ENCODE assay signal across 12 cellular contexts in the genomic region with DNA sequence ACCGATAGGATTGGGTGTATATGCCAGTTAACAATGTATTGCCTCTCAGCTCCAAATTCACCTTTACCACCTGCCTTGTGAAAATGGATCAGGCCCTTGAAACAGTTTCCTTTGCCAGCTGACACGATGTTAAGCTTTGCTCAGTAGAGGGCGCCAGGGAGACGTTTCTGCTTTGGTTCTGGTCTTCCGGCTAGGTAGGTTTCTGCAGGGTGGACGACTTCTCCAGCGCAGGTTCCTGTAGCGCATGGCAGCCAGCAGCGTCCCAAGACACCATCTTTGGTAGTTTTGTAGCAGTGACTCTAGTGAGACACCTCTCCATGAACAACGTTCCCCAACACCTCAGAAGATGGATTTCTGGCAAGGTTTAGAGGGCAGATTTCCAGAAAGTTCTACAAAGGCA. TPM values are rescaled to one million over a fixed set of nuclear protein-coding genes. Genes with fewer than 3 reads are reported as not detected.
DNase-seq lines count a peak whose midpoint lies in the region; ATAC-seq and TF ChIP-seq lines count a peak whose summit lies in the region.
"Had no signal": no experiment of that assay in that cellular context is flagged by ENCODE, and none has a peak within 500 bp of the region (broad histone marks: within the 10 kb centered on the region; RNA-seq: fewer than 3 reads in every experiment).

No MANE protein-coding gene starts in this region.

- BruUV-seq in HCT116 (replicated peaks; lab: Mats Ljungman, UMichigan): no TSS peak

- H3K27me3 Mint-ChIP-seq in activated CD4-positive, alpha-beta memory T cell treated with anti-CD3 and anti-CD28 coated beads, Interleukin-2, amount 10 ng/mL, durations not matched to agents 7 days and 5 days: peaks cover 3% of the 10 kb centered on the region
- H3K27me3 Mint-ChIP-seq: stimulated activated naive CD8-positive, alpha-beta T cell treated with anti-CD3 and anti-CD28 coated beads, Interleukin-15, Interleukin-2, amounts not matched to agents 100 ng/mL and 50 ng/mL, for 24 hours had no signal

- CTCF ChIA-PET in HCT116 (lab: Charles Lee): interaction anchor here (0.8 to 1.9 kb wide), 4 partner anchors 8 to 51 kb away, joined by 3 to 6 read pairs (median 4); partner anchors contain the start of gene MON1B
- CTCF ChIA-PET in activated CD4-positive, alpha-beta memory T cell treated with anti-CD3 and anti-CD28 coated beads, Interleukin-2, amount 10 ng/mL, durations not matched to agents 7 days and 5 days (lab: Charles Lee): interaction anchor here (0.7 to 1.5 kb wide), 5 partner anchors 9 to 361 kb away, joined by 3 to 8 read pairs (median 4); no protein-coding TSS in a partner anchor

- no peaks in the 10 kb centered on the region for H3K36me3 Mint-ChIP-seq in activated CD4-positive, alpha-beta memory T cell treated with anti-CD3 and anti-CD28 coated beads, Interleukin-2, amount 10 ng/mL, durations not matched to agents 7 days and 5 days (ENCODE audit: low read depth)

- DNase-seq in NCI-H2171 treated with DMSO at 0.1 percent for 48 hours (lab: John Stamatoyannopoulos, UW): peak; percentile 14
- DNase-seq in NCI-H2171 (lab: John Stamatoyannopoulos, UW): no peak
- no peak for DNase-seq in HCT116 (ENCODE audit: low read depth, low spot score)
- peak; percentile 32 for DNase-seq in activated CD4-positive, alpha-beta memory T cell treated with anti-CD3 and anti-CD28 coated beads, Interleukin-2, amount 10 ng/mL, durations not matched to agents 7 days and 5 days
- DNase-seq in mucosa of descending colon: no peak
- no peak for DNase-seq in kidney tubule cell (ENCODE audit: low spot score)
- DNase-seq in GM19240 (ENCODE audit: insufficient read length, low spot score): no peak
- DNase-seq: NCI-H446 treated with DMSO at 0.1 percent for 48 hours had no signal

- H3K4me3 ChIP-seq in HCT116 (replicated peaks in 1 of 2; ENCODE audit: low read depth in 1 of 2, low read length in 2 of 2) (no peak overlapping the region), mucosa of descending colon (no peak overlapping the region)
- H3K4me3 ChIP-seq: BLaER1 had no signal

- TF ChIP-seq POLR2A in HCT116 (IDR thresholded peaks at IDR 0.05; ENCODE audit: borderline replicate concordance, extremely low read depth, insufficient read depth, insufficient read length): no peak

- H3K9ac ChIP-seq in HCT116 (ENCODE audit: low read length): no peak overlapping the region
- H3K9ac ChIP-seq: BLaER1 had no signal

- RAD21 ChIA-PET in HCT116 (lab: Charles Lee; ENCODE audit: low non-redundant PET in 1 of 2, low total read pairs in 2 of 2, uncharacterized antibody in 2 of 2, unreplicated experiment in 2 of 2): no interaction called here

- no peak overlapping the region for H3K27ac Mint-ChIP-seq in activated CD4-positive, alpha-beta memory T cell treated with anti-CD3 and anti-CD28 coated beads, Interleukin-2, amount 10 ng/mL, durations not matched to agents 7 days and 5 days
- H3K27ac Mint-ChIP-seq: stimulated activated naive CD8-positive, alpha-beta T cell treated with anti-CD3 and anti-CD28 coated beads, Interleukin-15, Interleukin-2, amounts not matched to agents 100 ng/mL and 50 ng/mL, for 24 hours had no signal

- no peaks in the 10 kb centered on the region for H3K36me3 ChIP-seq in HCT116 (ENCODE audit: control insufficient read depth in 1 of 2, insufficient read depth in 2 of 2, low read length in 2 of 2)
- H3K36me3 ChIP-seq in mucosa of descending colon (ENCODE audit: low read depth): no peaks in the 10 kb centered on the region

- peaks cover 35 to 46% of the 10 kb centered on the region in 2 experiments for H3K4me1 ChIP-seq in HCT116 (ENCODE audit: control insufficient read depth in 1 of 2, insufficient read depth in 2 of 2, low read length in 2 of 2)
- no peaks in the 10 kb centered on the region for H3K4me1 ChIP-seq in mucosa of descending colon (ENCODE audit: low read depth)

- H3K4me1 Mint-ChIP-seq in activated CD4-positive, alpha-beta memory T cell treated with anti-CD3 and anti-CD28 coated beads, Interleukin-2, amount 10 ng/mL, durations not matched to agents 7 days and 5 days: no peaks in the 10 kb centered on the region

- H3K9me3 ChIP-seq in HCT116 (ENCODE audit: control insufficient read depth in 1 of 2, insufficient read depth in 1 of 2, low read depth in 1 of 2, low read length in 2 of 2) (no peaks in the 10 kb centered on the region), mucosa of descending colon (no peaks in the 10 kb centered on the region)
- H3K9me3 ChIP-seq: BLaER1 had no signal

- H3K27me3 ChIP-seq in HCT116 (ENCODE audit: insufficient read depth, low read length): no peaks in the 10 kb centered on the region
- H3K27me3 ChIP-seq: BLaER1 had no signal

- no peaks in the 10 kb centered on the region for H3K9me2 ChIP-seq in HCT116 (ENCODE audit: insufficient read depth)

- H3K9me3 Mint-ChIP-seq in activated CD4-positive, alpha-beta memory T cell treated with anti-CD3 and anti-CD28 coated beads, Interleukin-2, amount 10 ng/mL, durations not matched to agents 7 days and 5 days: no peaks in the 10 kb centered on the region
- H3K9me3 Mint-ChIP-seq: stimulated activated naive CD8-positive, alpha-beta T cell treated with anti-CD3 and anti-CD28 coated beads, Interleukin-15, Interleukin-2, amounts not matched to agents 100 ng/mL and 50 ng/mL, for 24 hours had no signal

- H3K4me2 ChIP-seq in HCT116 (ENCODE audit: low read length): peak overlapping the region; percentile 38
- H3K4me2 ChIP-seq: BLaER1 had no signal

- TF ChIP-seq RAD21 in HCT116 (IDR thresholded peaks at IDR 0.05; ENCODE audit: low read depth): peak; percentile 10; the same call in 1 of the 2 replicates

- ATAC-seq in HCT116: peak; percentile 61
- ATAC-seq in mucosa of descending colon: no peak
- no peak for ATAC-seq in HG03565 (IDR thresholded peaks at IDR 0.05; ENCODE audit: unreplicated experiment)

- H3K27ac ChIP-seq in HCT116 (ENCODE audit: low read depth, low read length): no peak overlapping the region
- H3K27ac ChIP-seq: BLaER1 had no signal

- POLR2A ChIA-PET in HCT116 (lab: Charles Lee): no interaction called here
- POLR2A ChIA-PET in activated CD4-positive, alpha-beta memory T cell treated with anti-CD3 and anti-CD28 coated beads, Interleukin-2, amount 10 ng/mL, durations not matched to agents 7 days and 5 days (lab: Charles Lee): no interaction called here

- no peak overlapping the region for H2AFZ ChIP-seq in HCT116 (ENCODE audit: low read depth, low read length, poor library complexity, severe bottlenecking)

- no peak overlapping the region for H3K4me3 Mint-ChIP-seq in activated CD4-positive, alpha-beta memory T cell treated with anti-CD3 and anti-CD28 coated beads, Interleukin-2, amount 10 ng/mL, durations not matched to agents 7 days and 5 days
- H3K4me3 Mint-ChIP-seq: stimulated activated naive CD8-positive, alpha-beta T cell treated with anti-CD3 and anti-CD28 coated beads, Interleukin-15, Interleukin-2, amounts not matched to agents 100 ng/mL and 50 ng/mL, for 24 hours had no signal

- intact Hi-C loops in HCT116 (cut with micrococcal nuclease): no loop called here
- intact Hi-C loops in mucosa of descending colon (cut with DNase I, micrococcal nuclease): no loop called here

- no peaks in the 10 kb centered on the region for H3K79me2 ChIP-seq in HCT116 (ENCODE audit: insufficient read depth, low read length)

- peak in 2 of 3 experiments; percentile 78 to 82; a peak in 4 of 6 replicates for TF ChIP-seq CTCF in HCT116 (IDR thresholded peaks at IDR 0.05 in 2 of 3, conservative IDR thresholded peaks at IDR 0.05 in 1 of 3; ENCODE audit: borderline replicate concordance in 1 of 3, insufficient read depth in 1 of 3, low read depth in 2 of 3, low read length in 2 of 3)
- peak; percentile 23 for TF ChIP-seq CTCF in mucosa of descending colon (IDR thresholded peaks at IDR 0.05)

- H4K20me1 ChIP-seq in HCT116 (ENCODE audit: insufficient read depth): no peaks in the 10 kb centered on the region
- H4K20me1 ChIP-seq: BLaER1 had no signal

TF ChIP-seq in HCT116, 20 proteins besides CTCF, POLR2A, EP300 and RAD21 (continues in another document):
- TF ChIP-seq EZH2phosphoT487 (IDR thresholded peaks at IDR 0.05; ENCODE audit: borderline replicate concordance) (no peak), CBX3 (IDR thresholded peaks at IDR 0.05; ENCODE audit: low read depth) (no peak), EZH2 (IDR thresholded peaks at IDR 0.05) (no peak), FOSL1 (IDR thresholded peaks at IDR 0.05; ENCODE audit: low read depth) (no peak), EGR1 (IDR thresholded peaks at IDR 0.05; ENCODE audit: low read depth) (no peak), SIN3A (IDR thresholded peaks at IDR 0.05; ENCODE audit: low read depth) (no peak), POLR2AphosphoS5 (IDR thresholded peaks at IDR 0.05; ENCODE audit: low read depth, low read length) (no peak), MAX (IDR thresholded peaks at IDR 0.05) (no peak), YY1 (IDR thresholded peaks at IDR 0.05; ENCODE audit: extremely low read depth, insufficient replicate concordance, low read depth, low read length) (no peak), CEBPB (IDR thresholded peaks at IDR 0.05; ENCODE audit: low read depth) (no peak), ELF1 (IDR thresholded peaks at IDR 0.05; ENCODE audit: borderline replicate concordance, low read depth) (no peak), SP1 (IDR thresholded peaks at IDR 0.05; ENCODE audit: low read depth) (no peak), ZNF274 (IDR thresholded peaks at IDR 0.05; ENCODE audit: low read depth, low read length) (no peak)

RNA-seq across cellular contexts. Expression of gene SYCE1L, which starts 24.0 kb away (rescaled TPM):
- 25.7 TPM for total RNA-seq in HCT116 (2021; ENCODE audit: unreplicated experiment)
- polyA plus RNA-seq in HCT116 (2012): 12.9 and 28.6 TPM in 2 replicates
- total RNA-seq in activated CD4-positive, alpha-beta memory T cell treated with anti-CD3 and anti-CD28 coated beads, Interleukin-2, amount 10 ng/mL, durations not matched to agents 7 days and 5 days: 10 to 100 TPM in 1 of 2 experiments, 1 to 10 TPM in 1; 5.8 to 12.8 TPM
- total RNA-seq in mucosa of descending colon: 1 to 10 TPM; 1.7 to 6.3 (median 2.7) TPM
- polyA plus RNA-seq: fibroblast of lung had no signal

RNA-seq across cellular contexts. Expression of gene MON1B, which starts 32.2 kb away (rescaled TPM):
- 34.7 TPM for total RNA-seq in HCT116 (2021; ENCODE audit: unreplicated experiment)
- 22.3 and 30.4 TPM in 2 replicates for polyA plus RNA-seq in HCT116 (2012)
- total RNA-seq in activated CD4-positive, alpha-beta memory T cell treated with anti-CD3 and anti-CD28 coated beads, Interleukin-2, amount 10 ng/mL, durations not matched to agents 7 days and 5 days: 10 to 100 TPM; 74.1 to 75.4 TPM
- total RNA-seq in mucosa of descending colon: 10 to 100 TPM; 54.8 to 83.8 (median 72.7) TPM

Comparison
In these comparisons a context has a peak if more than half of its experiments do, and no peak if none do; other contexts are left out.
1. DNase-seq: peak in NCI-H2171 treated with DMSO at 0.1 percent for 48 hours (single experiment) and activated CD4-positive, alpha-beta memory T cell treated with anti-CD3 and anti-CD28 coated beads, Interleukin-2, amount 10 ng/mL, durations not matched to agents 7 days and 5 days (single experiment); none in NCI-H2171 (single experiment), HCT116 (single experiment), mucosa of descending colon (0 of 3), kidney tubule cell (single experiment) and GM19240 (single experiment).